In the genomic region with DNA sequence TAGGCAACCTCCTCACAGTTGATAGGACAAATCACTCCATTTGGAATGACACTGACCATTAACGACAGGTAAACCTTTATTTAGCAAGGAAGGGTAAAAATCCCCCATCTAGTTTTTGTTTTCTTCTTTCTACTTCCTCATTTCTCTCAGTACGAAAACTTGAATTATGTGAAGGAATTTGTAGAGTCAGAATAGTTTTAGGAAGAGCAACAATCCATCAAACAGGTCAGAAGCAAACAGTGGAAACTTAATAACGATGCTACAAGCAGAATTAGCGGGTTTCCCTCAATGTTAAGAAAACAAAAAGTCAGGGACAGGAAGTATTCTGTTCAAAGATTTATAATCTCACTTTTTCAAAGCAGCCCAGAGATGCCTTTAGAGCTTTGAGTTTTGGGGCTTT, we compare ENCODE assay signal across 1 cellular context.
A peak's percentile ranks its signal among the peaks of the same experiment; 100 is the strongest.
TF ChIP-seq lines count a peak whose summit lies in the region.

No MANE protein-coding gene starts in this region.

TF ChIP-seq in H1, 55 proteins besides CTCF, POLR2A, EP300 and RAD21:
- TF ChIP-seq TAF7 (optimal IDR thresholded peaks at IDR 0.05; ENCODE audit: borderline replicate concordance, low read depth, low read length), result no peak
- 0 out of 2 replicates have a peak, but pooled peaks have one; percentile 77 for TF ChIP-seq CBX8 (IDR thresholded peaks at IDR 0.05; ENCODE audit: borderline replicate concordance, low read depth, low read length)
- TF ChIP-seq RBBP5 (IDR thresholded peaks at IDR 0.05; ENCODE audit: borderline replicate concordance, low read depth, low read length), result no peak
